In genomic region chr16:50065624-50066481, GRCh38 we compare ENCODE assay signal across 8 cellular contexts.
DNase-seq lines count a peak whose midpoint lies in the region; ATAC-seq lines count a peak whose summit lies in the region.

Gene HEATR3 (plus strand): TSS chr16:50065970. CDS start chr16:50066132, 162 bp downstream.

- ATAC-seq in GM19023 (IDR thresholded peaks at IDR 0.05; ENCODE audit: unreplicated experiment) (peak; percentile 85), HG03196 (IDR thresholded peaks at IDR 0.05; ENCODE audit: unreplicated experiment) (peak; percentile 74)

- peak; percentile 98 for DNase-seq in AG08396 (ENCODE audit: low spot score)
- DNase-seq in NCI-H345 (lab: John Stamatoyannopoulos, UW), result peak; percentile 85
- DNase-seq in activated CD4-positive, CD25-positive, alpha-beta regulatory T cell (lab: John Stamatoyannopoulos, UW), result peak; percentile 84 to 91 (median 86)
- DNase-seq in central memory CD4-positive, alpha-beta T cell, result peak; percentile 87
- peak; percentile 97 for DNase-seq in islet precursor cell
- peak; percentile 94 for DNase-seq in stimulated activated CD4-positive, alpha-beta T cell treated with anti-CD3 and anti-CD28 coated beads, Interleukin-12 subunit alpha, Interleukin-12 subunit beta, amount 100 ng/mL, for 4 hours

Comparison
In these comparisons a context has a peak if more than half of its experiments do, and no peak if none do; other contexts are left out.
1. Peak in every context shown above with its lines: DNase-seq and ATAC-seq.